In the genomic region with DNA sequence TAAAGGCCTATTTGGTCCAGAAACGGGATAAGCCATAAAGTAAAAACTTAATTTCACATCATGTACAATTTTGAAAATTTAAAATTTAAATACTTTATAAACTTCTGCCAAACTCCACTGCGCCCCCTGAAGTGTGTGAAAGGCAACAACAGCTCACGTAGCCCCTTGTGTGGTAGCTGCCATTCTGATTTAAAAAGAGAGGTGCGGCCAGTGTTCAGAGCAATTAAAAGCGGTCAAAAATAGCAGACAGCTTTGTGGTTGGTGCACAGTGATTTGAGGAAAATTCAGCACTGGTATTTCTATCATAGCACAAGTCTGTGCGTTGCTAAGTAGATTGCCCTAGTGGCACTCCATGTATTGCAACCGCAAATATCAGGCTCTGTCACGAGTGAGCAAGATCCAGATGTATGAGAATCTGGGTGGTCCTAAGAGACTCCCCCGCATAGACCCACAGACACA, we compare ENCODE assay signal across 12 cellular contexts.
DNase-seq lines count a peak whose midpoint lies in the region; ATAC-seq and TF ChIP-seq lines count a peak whose summit lies in the region.
"Had no signal": no experiment of that assay in that cellular context is flagged by ENCODE, and none has a peak within 500 bp of the region (broad histone marks: within the 10 kb centered on the region; RNA-seq: fewer than 3 reads in every experiment).

No MANE protein-coding gene starts in this region.

- H3K27ac ChIP-seq in testis = no peak overlapping the region

- DNase-seq in activated CD4-positive, alpha-beta T cell treated with anti-CD3 and anti-CD28 coated beads for 48 hours = peak; percentile 15
- no peak for DNase-seq in activated CD4-positive, alpha-beta T cell treated with anti-CD3 and anti-CD28 coated beads for 4 hours
- DNase-seq in NB4 (ENCODE audit: low read depth) = peak; percentile 10
- DNase-seq in epithelial cell of esophagus (ENCODE audit: low read depth) = no peak
- DNase-seq in testis = peak; percentile 20
- no peak for DNase-seq in NCI-H2171 treated with DMSO at 0.1 percent for 48 hours (lab: John Stamatoyannopoulos, UW)
- DNase-seq in SKM-1 treated with dmso at 0.1 percent for 144 hours (lab: John Stamatoyannopoulos, UW; ENCODE audit: unreplicated experiment) = no peak
- DNase-seq: cerebellar nuclear complex, DMS153, naive B cell, NCI-H1048 had no signal

- H3K4me1 ChIP-seq in testis = no peaks in the 10 kb centered on the region

- H3K9me3 ChIP-seq in testis = no peaks in the 10 kb centered on the region

- no peaks in the 10 kb centered on the region for H3K36me3 ChIP-seq in testis (ENCODE audit: low read depth, missing control alignments)

- intact Hi-C loops in testis (cut with DNase I; ENCODE audit: low total_unique reads) = no loop called here

- H3K4me3 ChIP-seq in NB4 (ENCODE audit: low read depth, low read length) (no peak overlapping the region), epithelial cell of esophagus (ENCODE audit: low read length) (no peak overlapping the region), testis (no peak overlapping the region)

- peak; percentile 41 for TF ChIP-seq CTCF in NB4 (IDR thresholded peaks at IDR 0.05; ENCODE audit: low read depth, low read length)
- TF ChIP-seq CTCF in epithelial cell of esophagus (IDR thresholded peaks at IDR 0.05; ENCODE audit: insufficient read depth, low read depth, low read length, missing control alignments) = peak; percentile 44
- TF ChIP-seq CTCF in testis (IDR thresholded peaks at IDR 0.05) = peak in 2 of 3 experiments; percentile 22 to 43

- WGBS in testis, 2 donors = 32 to 37% methylated on average over 9 of the region's 9 CpGs

- no peak for TF ChIP-seq POLR2A in NB4 (IDR thresholded peaks at IDR 0.05; ENCODE audit: extremely low read depth, insufficient read length)
- no peak for TF ChIP-seq POLR2A in testis (IDR thresholded peaks at IDR 0.05)

- ATAC-seq in HG03025 (IDR thresholded peaks at IDR 0.05; ENCODE audit: low FRiP score, unreplicated experiment) = no peak

- no peaks in the 10 kb centered on the region for H3K27me3 ChIP-seq in testis

Comparison
In these comparisons a context has a peak if more than half of its experiments do, and no peak if none do; other contexts are left out.
1. DNase-seq: peak in activated CD4-positive, alpha-beta T cell treated with anti-CD3 and anti-CD28 coated beads for 48 hours (single experiment), NB4 (single experiment) and testis (single experiment); none in activated CD4-positive, alpha-beta T cell treated with anti-CD3 and anti-CD28 coated beads for 4 hours (0 of 2), epithelial cell of esophagus (single experiment), NCI-H2171 treated with DMSO at 0.1 percent for 48 hours (single experiment) and SKM-1 treated with dmso at 0.1 percent for 144 hours (single experiment).
2. Peak in every context shown above with its lines, with median percentiles within 50 percentile points of each other: CTCF ChIP-seq.